ENCODE assay signal across 11 cellular contexts in the genomic region with DNA sequence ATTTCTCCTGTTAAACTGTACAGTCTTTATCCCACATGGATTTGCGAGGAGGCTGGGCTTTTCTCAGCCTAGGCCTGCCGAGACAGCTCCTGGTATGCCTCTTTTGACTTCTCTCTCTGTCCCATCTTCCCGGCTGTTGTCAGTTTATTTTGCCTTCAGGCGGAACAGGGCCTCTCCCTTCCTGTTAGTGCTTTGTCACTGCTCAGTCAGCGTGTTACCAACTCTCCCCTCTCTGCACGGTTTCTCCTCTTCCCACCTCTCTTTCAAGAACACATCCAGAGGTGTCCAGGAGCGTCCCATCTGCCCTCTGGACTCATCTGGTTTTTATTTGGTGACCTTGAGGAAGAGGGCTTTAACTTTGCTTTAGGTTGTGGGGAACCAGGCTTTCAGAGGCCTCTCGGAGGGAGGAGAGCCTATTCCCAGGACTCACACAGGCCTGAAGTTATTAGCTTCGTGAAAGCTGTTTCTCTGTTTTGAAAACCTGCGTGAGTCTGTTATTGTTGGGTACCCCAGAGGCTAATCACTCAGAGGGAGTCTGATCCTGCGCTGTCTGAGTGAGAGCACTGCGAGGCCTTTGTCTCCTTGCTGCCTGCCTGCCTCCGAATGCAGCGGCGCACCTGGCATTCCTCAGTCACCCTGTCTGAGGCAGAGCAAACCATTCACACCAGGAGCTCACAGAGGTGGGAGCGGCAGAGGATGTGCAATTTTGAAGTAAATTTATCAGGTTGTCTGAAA.
A peak's percentile ranks its signal among the peaks of the same experiment; 100 is the strongest.
DNase-seq lines count a peak whose midpoint lies in the region; ATAC-seq and TF ChIP-seq lines count a peak whose summit lies in the region.
"Had no signal": no experiment of that assay in that cellular context is flagged by ENCODE, and none has a peak within 500 bp of the region (broad histone marks: within the 10 kb centered on the region; RNA-seq: fewer than 3 reads in every experiment).

No MANE protein-coding gene starts in this region.

- H3K27ac ChIP-seq in cardiac muscle cell = no peak overlapping the region
- H3K27ac ChIP-seq in spleen = peak overlapping the region in 2 of 8 donors; percentile 19 to 33

- TF ChIP-seq CTCF in cardiac muscle cell (IDR thresholded peaks at IDR 0.05; ENCODE audit: low read depth, low read length) = no peak
- no peak for TF ChIP-seq CTCF in spleen (IDR thresholded peaks at IDR 0.05 in 8 of 11, conservative IDR thresholded peaks at IDR 0.05 in 3 of 11)

- H3K36me3 ChIP-seq in cardiac muscle cell (no peaks in the 10 kb centered on the region), spleen (no peaks in the 10 kb centered on the region)

- no peaks in the 10 kb centered on the region for H3K27me3 ChIP-seq in cardiac muscle cell
- no peaks in the 10 kb centered on the region for H3K27me3 ChIP-seq in spleen (replicated peaks in 1 of 7)

- POLR2A ChIA-PET in HEK293T (lab: Yijun Ruan, JAX) = no interaction called here

- ATAC-seq in sciatic nerve = peak; percentile 69
- no peak for ATAC-seq in HG02571 (IDR thresholded peaks at IDR 0.05; ENCODE audit: unreplicated experiment)
- ATAC-seq in GM21529 (IDR thresholded peaks at IDR 0.05; ENCODE audit: unreplicated experiment) = no peak
- ATAC-seq: activated naive CD4-positive, alpha-beta T cell treated with anti-CD3 and anti-CD28 coated beads, Interleukin-2, amount 50 U/mL, for 72 hours had no signal

- in situ Hi-C loops in ACHN (cut with HindIII; ENCODE audit: low pct_ligation_motif_present, low pct_unique_long_range_greater_than_20kb, low sequenced_read_pairs) = no loop called here

- WGBS in spleen, 5 donors = 71 to 79% (median 78%) methylated on average over 16 of the region's 16 CpGs

- H3K4me1 ChIP-seq in cardiac muscle cell (ENCODE audit: low read depth) (peaks cover 3% of the 10 kb centered on the region), spleen (peaks cover 0 to 5% (median 0%) of the 10 kb centered on the region in 6 donors)

- H3K9me3 ChIP-seq in cardiac muscle cell (ENCODE audit: low read depth) (no peaks in the 10 kb centered on the region), spleen (no peaks in the 10 kb centered on the region)

- H3K4me3 ChIP-seq in cardiac muscle cell = no peak overlapping the region
- H3K4me3 ChIP-seq in spleen = no peak overlapping the region

- DNase-seq in HEK293T (ENCODE audit: extremely low spot score) (peak; percentile 6), SK-N-DZ (ENCODE audit: low spot score) (peak; percentile 1), cardiac muscle cell (ENCODE audit: low read depth in 1 of 2, low spot score in 1 of 2) (peak; percentile 2 to 24), sciatic nerve (ENCODE audit: low spot score) (no peak), ACHN (no peak), spleen (no peak)
- DNase-seq: kidney glomerular epithelial cell, SW 1271 had no signal

- TF ChIP-seq POLR2A in spleen (IDR thresholded peaks at IDR 0.05) = no peak

- CTCF ChIA-PET in HEK293T (lab: Yijun Ruan, JAX) = interaction anchor here (0.9 kb wide), 1 partner anchor 15 kb away, joined by 3 read pairs; no protein-coding TSS in a partner anchor

- intact Hi-C loops in sciatic nerve (cut with DNase I) = no loop called here
- intact Hi-C loops in spleen (cut with DNase I; ENCODE audit: low total_unique reads) = no loop called here

TF ChIP-seq in HEK293T, 16 proteins besides CTCF, POLR2A, EP300 and RAD21:
- no peak for TF ChIP-seq FOXM1 (IDR thresholded peaks at IDR 0.05; ENCODE audit: borderline replicate concordance)

Comparison
In these comparisons a context has a peak if more than half of its experiments do, and no peak if none do; other contexts are left out.
1. DNase-seq: peak in HEK293T (single experiment), SK-N-DZ (single experiment) and cardiac muscle cell (2 of 2); none in sciatic nerve (single experiment), ACHN (single experiment) and spleen (single experiment).